In the genomic region with DNA sequence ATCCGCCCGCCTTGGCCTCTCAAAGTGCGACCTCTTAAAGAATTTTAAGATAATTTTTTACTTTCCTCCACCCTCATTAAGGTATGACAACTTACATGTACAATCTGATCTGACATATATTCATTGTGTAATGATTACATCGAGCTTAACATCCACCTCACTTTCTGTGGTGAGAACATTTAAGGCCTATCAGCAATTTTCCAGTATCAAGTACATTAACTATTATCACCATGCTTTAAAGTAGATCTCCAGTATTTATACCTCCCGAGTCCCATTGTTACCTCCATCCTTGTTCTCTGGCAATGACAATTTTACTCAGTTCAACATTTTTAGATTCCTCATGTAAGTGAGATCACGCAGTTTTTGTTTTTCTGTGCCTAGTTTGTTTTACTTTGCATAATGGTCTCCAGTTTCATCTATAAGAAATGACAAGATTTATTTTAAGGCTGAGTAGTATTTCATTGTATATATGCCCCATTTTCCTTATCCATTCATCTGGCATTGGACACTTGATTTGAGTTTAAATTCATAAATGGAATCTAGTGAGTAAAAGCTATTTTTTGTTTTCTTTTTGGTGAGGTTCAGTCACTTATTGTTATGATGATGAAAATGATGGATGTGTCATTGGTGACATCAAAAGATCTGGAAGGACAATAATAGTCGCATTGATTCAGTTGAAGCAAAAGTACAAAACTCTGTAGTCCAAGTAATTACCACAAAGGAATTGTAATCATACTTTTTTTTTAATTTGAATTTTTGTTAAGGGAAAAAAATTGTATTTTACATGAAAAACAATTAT, we compare ENCODE assay signal across 8 cellular contexts.
A peak's percentile ranks its signal among the peaks of the same experiment; 100 is the strongest.
DNase-seq lines count a peak whose midpoint lies in the region; ATAC-seq and TF ChIP-seq lines count a peak whose summit lies in the region.

No MANE protein-coding gene starts in this region.

- H3K27ac ChIP-seq in adrenal gland: peak overlapping the region in 3 of 5 donors; percentile 47 to 87 (median 52)
- H3K27ac ChIP-seq in lower lobe of right lung: peak overlapping the region; percentile 80

- H3K4me1 ChIP-seq in adrenal gland (replicated peaks in 1 of 2) (peaks cover 0 to 3% of the 10 kb centered on the region in 2 donors), lower lobe of right lung (peaks cover 4% of the 10 kb centered on the region)

- ATAC-seq in lower lobe of right lung: no peak

- H3K9me3 ChIP-seq in adrenal gland (replicated peaks in 1 of 3) (no peaks in the 10 kb centered on the region), lower lobe of right lung (no peaks in the 10 kb centered on the region)

- TF ChIP-seq CTCF in adrenal gland (IDR thresholded peaks at IDR 0.05) (no peak), lower lobe of right lung (IDR thresholded peaks at IDR 0.05) (no peak)

- H3K27me3 ChIP-seq in adrenal gland (peaks cover 7% of the 10 kb centered on the region), lower lobe of right lung (ENCODE audit: low read depth) (peaks cover 12% of the 10 kb centered on the region)

- TF ChIP-seq POLR2A in adrenal gland (IDR thresholded peaks at IDR 0.05): no peak

- H3K4me3 ChIP-seq in adrenal gland (peak overlapping the region in 1 of 4 donors; percentile 73), lower lobe of right lung (peak overlapping the region; percentile 52)

- intact Hi-C loops in adrenal gland (cut with DNase I): no loop called here
- intact Hi-C loops in lower lobe of right lung (cut with DNase I): no loop called here

- DNase-seq in DMS 273 (lab: John Stamatoyannopoulos, UW; ENCODE audit: unreplicated experiment): peak; percentile 56
- DNase-seq in DMS 273 treated with DMSO at 0.1 percent for 48 hours (lab: John Stamatoyannopoulos, UW): no peak
- peak; percentile 62 for DNase-seq in M059J (ENCODE audit: low read depth)
- DNase-seq in adrenal gland: no peak
- no peak for DNase-seq in lower lobe of right lung
- DNase-seq in NCI-H774 (lab: John Stamatoyannopoulos, UW): no peak
- DNase-seq in HPDE6-E6E7 (ENCODE audit: extremely low spot score): no peak
- no peak for DNase-seq in medulla oblongata (ENCODE audit: extremely low spot score)

- WGBS in adrenal gland, 4 donors: 35 to 44% (median 41%) methylated on average over 7 of the region's 7 CpGs

- H3K36me3 ChIP-seq in adrenal gland (replicated peaks in 1 of 2) (no peaks in the 10 kb centered on the region), lower lobe of right lung (no peaks in the 10 kb centered on the region)

Comparison
In these comparisons a context has a peak if more than half of its experiments do, and no peak if none do; other contexts are left out.
1. DNase-seq: peak in DMS 273 (single experiment) and M059J (single experiment); none in DMS 273 treated with DMSO at 0.1 percent for 48 hours (single experiment), adrenal gland (0 of 7), lower lobe of right lung (single experiment), NCI-H774 (single experiment), HPDE6-E6E7 (single experiment) and medulla oblongata (single experiment).